In the genomic region with DNA sequence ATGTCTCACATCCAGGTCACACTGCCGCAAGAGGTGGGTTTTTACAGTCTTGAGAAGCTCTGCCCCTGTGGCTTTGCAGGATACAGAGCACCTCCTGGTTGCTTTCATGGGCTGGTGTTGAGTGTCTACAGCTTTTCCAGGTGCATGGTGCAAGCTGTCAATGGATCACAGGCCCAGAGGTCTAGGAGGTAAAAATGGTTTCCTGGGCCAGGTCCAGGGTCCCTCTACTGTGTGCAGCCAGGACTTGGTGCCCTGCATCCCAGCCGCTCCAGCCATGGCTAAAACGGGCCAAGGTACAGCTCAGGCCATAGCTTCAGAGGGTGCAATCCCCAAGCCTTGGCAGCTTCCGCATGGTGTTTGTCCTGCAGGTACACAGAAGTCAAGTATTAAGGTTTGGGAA, we compare ENCODE assay signal across 36 cellular contexts.
A peak's percentile ranks its signal among the peaks of the same experiment; 100 is the strongest.
DNase-seq lines count a peak whose midpoint lies in the region; ATAC-seq, FAIRE-seq and TF ChIP-seq lines count a peak whose summit lies in the region.
"Had no signal": no experiment of that assay in that cellular context is flagged by ENCODE, and none has a peak within 500 bp of the region (broad histone marks: within the 10 kb centered on the region; RNA-seq: fewer than 3 reads in every experiment).

No MANE protein-coding gene starts in this region.

- H3K36me3 ChIP-seq in HEK293 (ENCODE audit: control insufficient read depth in 2 of 2, insufficient read depth in 1 of 2, low read length in 2 of 2) (no peaks in the 10 kb centered on the region), endodermal cell (ENCODE audit: control insufficient read depth, insufficient read depth, low read length) (no peaks in the 10 kb centered on the region)
- H3K36me3 ChIP-seq: BE2C; BLaER1; BLaER1 treated with 17β-estradiol and CSF1 and Interleukin-3, amounts not matched to agents 10 nM and 100 nM had no signal

- no peak for TF ChIP-seq RAD21 in A549 (conservative IDR thresholded peaks at IDR 0.05 in 1 of 2, IDR thresholded peaks at IDR 0.05 in 1 of 2)

- H3K9me3 ChIP-seq in A549: peaks cover 30% of the 10 kb centered on the region
- no peaks in the 10 kb centered on the region for H3K9me3 ChIP-seq in HEK293 (ENCODE audit: control insufficient read depth, insufficient read depth, low read depth, low read length)
- H3K9me3 ChIP-seq in endodermal cell (ENCODE audit: control insufficient read depth, low read length): peaks cover 58% of the 10 kb centered on the region
- H3K9me3 ChIP-seq: BE2C had no signal

- H3K4me3 ChIP-seq in A549 (no peak overlapping the region), HEK293 (ENCODE audit: low read depth, low read length) (no peak overlapping the region), endodermal cell (ENCODE audit: low read length) (peak overlapping the region; percentile 58)
- H3K4me3 ChIP-seq: BLaER1; BLaER1 treated with 17β-estradiol and CSF1 and Interleukin-3, amounts not matched to agents 10 nM and 100 nM had no signal

- no peaks in the 10 kb centered on the region for H3K4me1 Mint-ChIP-seq in endodermal cell
- H3K4me1 Mint-ChIP-seq: B cell; CD14-positive monocyte; CD4-positive, alpha-beta memory T cell; CD4-positive, CD25-positive, alpha-beta regulatory T cell; CD8-positive, alpha-beta memory T cell had no signal

- H3K27ac Mint-ChIP-seq in endodermal cell: no peak overlapping the region
- H3K27ac Mint-ChIP-seq: B cell; CD14-positive monocyte; CD4-positive, alpha-beta memory T cell; CD4-positive, alpha-beta T cell; CD4-positive, CD25-positive, alpha-beta regulatory T cell; CD8-positive, alpha-beta memory T cell; CD8-positive, alpha-beta T cell had no signal

- TF ChIP-seq CTCF in A549 (IDR thresholded peaks at IDR 0.05) (no peak), HEK293 (tag by site-specific recombination; IDR thresholded peaks at IDR 0.05) (no peak), endodermal cell (conservative IDR thresholded peaks at IDR 0.05) (no peak)

- intact Hi-C loops in posterior vena cava (cut with DNase I): no loop called here
- intact Hi-C loops in Right ventricle myocardium superior (cut with DNase I): no loop called here

- FAIRE-seq in A549 (lab: Jason Lieb, UNC): no peak
- FAIRE-seq: A204.1, D721Med had no signal

- no peak overlapping the region for H3K9ac ChIP-seq in endodermal cell (ENCODE audit: extremely low read depth, low read length, poor library complexity, severe bottlenecking)
- H3K9ac ChIP-seq: BLaER1; BLaER1 treated with 17β-estradiol and CSF1 and Interleukin-3, amounts not matched to agents 10 nM and 100 nM had no signal

- POLR2A ChIA-PET in A549 (lab: Yijun Ruan, JAX) (no interaction called here), HEK293 (lab: Yijun Ruan, JAX) (no interaction called here)

- TF ChIP-seq POLR2A in A549 (IDR thresholded peaks at IDR 0.05; ENCODE audit: low read length): no peak

- peaks cover 74% of the 10 kb centered on the region for H3K9me3 Mint-ChIP-seq in endodermal cell

- peaks cover 11% of the 10 kb centered on the region for H3K27me3 Mint-ChIP-seq in endodermal cell (ENCODE audit: insufficient read depth)
- H3K27me3 Mint-ChIP-seq: B cell; CD4-positive, alpha-beta memory T cell; CD4-positive, alpha-beta T cell; CD4-positive, CD25-positive, alpha-beta regulatory T cell; CD8-positive, alpha-beta memory T cell had no signal

- DNase-seq in A549 (ENCODE audit: low read depth in 1 of 2, low spot score in 1 of 2): no peak
- DNase-seq in endodermal cell: no peak
- peak; percentile 48 for DNase-seq in posterior vena cava (ENCODE audit: low spot score)
- no peak for DNase-seq in activated effector memory CD4-positive, alpha-beta T cell treated with Interleukin-2 at 50 U/mL for 16 hours
- DNase-seq in kidney tubule cell (ENCODE audit: low spot score): no peak
- DNase-seq in Kasumi-1 (lab: John Stamatoyannopoulos, UW): no peak
- no peak for DNase-seq in Right ventricle myocardium superior
- DNase-seq: 8988T; ACHN; AML-193; BE2C; C1 segment of cervical spinal cord; Caco-2; Calu3; CD4-positive, alpha-beta memory T cell; CD4-positive, alpha-beta T cell; CD4-positive, CD25-positive, alpha-beta regulatory T cell; CD8-positive, alpha-beta memory T cell; CD8-positive, alpha-beta T cell; COR-L47; DMS 273 treated with DMSO at 0.1 percent for 48 hours; DMS153; DMS53; DMS79; DMS79 treated with DMSO at 0.1 percent for 48 hours; DND-41; EL had no signal

- H3K4me2 ChIP-seq in A549: no peak overlapping the region
- H3K4me2 ChIP-seq: BLaER1; BLaER1 treated with 17β-estradiol and CSF1 and Interleukin-3, amounts not matched to agents 10 nM and 100 nM had no signal

- H3K27ac ChIP-seq in A549 (no peak overlapping the region), HEK293 (ENCODE audit: extremely low read depth, low read depth, low read length) (no peak overlapping the region), endodermal cell (ENCODE audit: low read depth, low read length) (no peak overlapping the region)
- H3K27ac ChIP-seq: 22Rv1; BLaER1; BLaER1 treated with 17β-estradiol and CSF1 and Interleukin-3, amounts not matched to agents 10 nM and 100 nM; C4-2B had no signal

- H3K4me1 ChIP-seq in A549 (no peaks in the 10 kb centered on the region), HEK293 (ENCODE audit: control insufficient read depth, insufficient read depth, low read length) (no peaks in the 10 kb centered on the region), endodermal cell (ENCODE audit: control insufficient read depth, insufficient read depth, low read length) (no peaks in the 10 kb centered on the region)
- H3K4me1 ChIP-seq: BE2C; BLaER1; BLaER1 treated with 17β-estradiol and CSF1 and Interleukin-3, amounts not matched to agents 10 nM and 100 nM; Caco-2 had no signal

- no peaks in the 10 kb centered on the region for H3K27me3 ChIP-seq in endodermal cell (ENCODE audit: control insufficient read depth, insufficient read depth, low read length, poor library complexity, severe bottlenecking)
- H3K27me3 ChIP-seq: BE2C; BLaER1; BLaER1 treated with 17β-estradiol and CSF1 and Interleukin-3, amounts not matched to agents 10 nM and 100 nM had no signal

- 80% methylated on average over 2 of the region's 4 CpGs for WGBS in A549 (ENCODE audit: missing lambda C conversion rate)
- WGBS in endodermal cell (ENCODE audit: insufficient coverage in 1 of 2, insufficient read length in 1 of 2), 2 experiments: 93% methylated on average over 4 of the region's 4 CpGs

- CTCF ChIA-PET in A549 (lab: Yijun Ruan, JAX) (no interaction called here), HEK293 (lab: Yijun Ruan, JAX) (no interaction called here)

- no peak for TF ChIP-seq EP300 in A549 (IDR thresholded peaks at IDR 0.05)

- H3K36me3 Mint-ChIP-seq in endodermal cell (ENCODE audit: low read depth): peaks cover 19% of the 10 kb centered on the region
- H3K36me3 Mint-ChIP-seq: CD4-positive, alpha-beta memory T cell; CD4-positive, CD25-positive, alpha-beta regulatory T cell; CD8-positive, alpha-beta memory T cell had no signal

- no peak overlapping the region for H3K4me3 Mint-ChIP-seq in endodermal cell
- H3K4me3 Mint-ChIP-seq: B cell; CD14-positive monocyte; CD4-positive, alpha-beta memory T cell; CD4-positive, alpha-beta T cell; CD4-positive, CD25-positive, alpha-beta regulatory T cell; CD8-positive, alpha-beta memory T cell; CD8-positive, alpha-beta T cell had no signal

- ATAC-seq in A549: no peak
- ATAC-seq in Right ventricle myocardium superior (ENCODE audit: poor library complexity): no peak
- ATAC-seq: CD8-positive, alpha-beta T cell had no signal

TF ChIP-seq in A549, 52 proteins besides CTCF, POLR2A, EP300 and RAD21:
- no peak for TF ChIP-seq CEBPB (IDR thresholded peaks at IDR 0.05)
- peak; percentile 73 for TF ChIP-seq ZFP36 (IDR thresholded peaks at IDR 0.05; ENCODE audit: borderline replicate concordance, partially characterized antibody)
- no peak for TF ChIP-seq BHLHE40 (IDR thresholded peaks at IDR 0.05; ENCODE audit: low read depth, low read length)

TF ChIP-seq in HEK293, 187 proteins besides CTCF, POLR2A, EP300 and RAD21:
- TF ChIP-seq ZNF366 (tag by site-specific recombination; conservative IDR thresholded peaks at IDR 0.05) (no peak), ZNF585B (tag by site-specific recombination; IDR thresholded peaks at IDR 0.05) (peak; percentile 81)
